Comparison of ENCODE assay signal across 22 cellular contexts in genomic region chr2:218998414-218999002, GRCh38.
A peak's percentile ranks its signal among the peaks of the same experiment; 100 is the strongest.
DNase-seq lines count a peak whose midpoint lies in the region; FAIRE-seq lines count a peak whose summit lies in the region.
"Had no signal": no experiment of that assay in that cellular context is flagged by ENCODE, and none has a peak within 500 bp of the region (broad histone marks: within the 10 kb centered on the region; RNA-seq: fewer than 3 reads in every experiment).

No MANE protein-coding gene starts in this region.

- peak overlapping the region; percentile 21 for H3K27ac ChIP-seq in layer of hippocampus (ENCODE audit: low read depth, low read length)
- H3K27ac ChIP-seq: psoas muscle, spleen, suprapubic skin had no signal

- H3K27me3 ChIP-seq in layer of hippocampus (ENCODE audit: control insufficient read depth, insufficient read depth, low read length) = peaks cover 29% of the 10 kb centered on the region

- peak; percentile 16 for DNase-seq in NCI-H1105 treated with DMSO at 0.1 percent for 48 hours (lab: John Stamatoyannopoulos, UW)
- DNase-seq in NCI-H1105 (lab: John Stamatoyannopoulos, UW) = no peak
- peak; percentile 27 for DNase-seq in DMS53 treated with DMSO at 0.1 percent for 48 hours (lab: John Stamatoyannopoulos, UW; ENCODE audit: unreplicated experiment)
- peak; percentile 5 for DNase-seq in NCI-H69 (lab: John Stamatoyannopoulos, UW)
- DNase-seq in RCC 7860 (ENCODE audit: low spot score) = no peak
- no peak for DNase-seq in midbrain (lab: John Stamatoyannopoulos, UW)
- no peak for DNase-seq in amniotic stem cell (lab: John Stamatoyannopoulos, UW)
- DNase-seq: activated CD4-positive, alpha-beta T cell treated with anti-CD3 and anti-CD28 coated beads, Interleukin-2, amount 10 ng/mL, durations not matched to agents 7 days and 5 days; activated CD8-positive, alpha-beta memory T cell treated with anti-CD3 and anti-CD28 coated beads, Interleukin-2, amount 50 U/mL, for 48 hours; activated naive CD4-positive, alpha-beta T cell; C1 segment of cervical spinal cord; DMS 273 treated with DMSO at 0.1 percent for 48 hours; foreskin melanocyte; mesenchymal stem cell; NCI-H1436 treated with DMSO at 0.1 percent for 48 hours; Peyer's patch; psoas muscle; spleen had no signal

- FAIRE-seq in RCC 7860 (lab: Jason Lieb, UNC) = no peak
- FAIRE-seq: astrocyte, colon had no signal

Comparison
In these comparisons a context has a peak if more than half of its experiments do, and no peak if none do; other contexts are left out.
1. DNase-seq: peak in NCI-H1105 treated with DMSO at 0.1 percent for 48 hours (single experiment), DMS53 treated with DMSO at 0.1 percent for 48 hours (single experiment) and NCI-H69 (single experiment); none in NCI-H1105 (single experiment), RCC 7860 (single experiment), midbrain (single experiment) and amniotic stem cell (single experiment).